Comparison of ENCODE assay signal across 9 cellular contexts in genomic region chr4:118981839-118982381, GRCh38.
A peak's percentile ranks its signal among the peaks of the same experiment; 100 is the strongest.
DNase-seq lines count a peak whose midpoint lies in the region; ATAC-seq and TF ChIP-seq lines count a peak whose summit lies in the region.
"Had no signal": no experiment of that assay in that cellular context is flagged by ENCODE, and none has a peak within 500 bp of the region (broad histone marks: within the 10 kb centered on the region; RNA-seq: fewer than 3 reads in every experiment).

No MANE protein-coding gene starts in this region.

- H3K36me3 Mint-ChIP-seq in WTC11 = no peaks in the 10 kb centered on the region
- H3K36me3 Mint-ChIP-seq: IgD-negative memory B cell had no signal

- POLR2A ChIA-PET in WTC11 (lab: Charles Lee) = no interaction called here

- ATAC-seq in GM18517 (IDR thresholded peaks at IDR 0.05; ENCODE audit: unreplicated experiment) = peak; percentile 83
- ATAC-seq in HG02981 (IDR thresholded peaks at IDR 0.05; ENCODE audit: unreplicated experiment) = peak; percentile 85
- ATAC-seq in WTC11 = peak; percentile 82
- peak; percentile 93 to 98 (median 96) for ATAC-seq in right lobe of liver

- H3K9me3 ChIP-seq in colonic mucosa (no peaks in the 10 kb centered on the region), right lobe of liver (no peaks in the 10 kb centered on the region)

- H3K27ac Mint-ChIP-seq in WTC11 = no peak overlapping the region

- no peaks in the 10 kb centered on the region for H3K27me3 ChIP-seq in colonic mucosa
- H3K27me3 ChIP-seq in right lobe of liver = no peaks in the 10 kb centered on the region

- no peak overlapping the region for H3K4me3 ChIP-seq in AG10803 (ENCODE audit: low read length)
- no peak overlapping the region for H3K4me3 ChIP-seq in colonic mucosa
- H3K4me3 ChIP-seq in right lobe of liver = no peak overlapping the region

- H3K4me1 ChIP-seq in colonic mucosa (no peaks in the 10 kb centered on the region), right lobe of liver (no peaks in the 10 kb centered on the region)

- WGBS in right lobe of liver (ENCODE audit: insufficient coverage, low coverage, low lambda C conversion rate, missing lambda C conversion rate) = 36% methylated on average over 7 of the region's 7 CpGs

- CTCF ChIA-PET in WTC11 (lab: Charles Lee) = interaction anchor here (1.0 kb wide), 2 partner anchors 53 to 508 kb away, joined by 4 read pairs; no protein-coding TSS in a partner anchor

- peaks cover 4% of the 10 kb centered on the region for H3K36me3 ChIP-seq in colonic mucosa
- no peaks in the 10 kb centered on the region for H3K36me3 ChIP-seq in right lobe of liver

- no peaks in the 10 kb centered on the region for H3K9me3 Mint-ChIP-seq in WTC11
- H3K9me3 Mint-ChIP-seq: IgD-negative memory B cell had no signal

- TF ChIP-seq POLR2A in right lobe of liver (IDR thresholded peaks at IDR 0.05) = no peak

- intact Hi-C loops in colonic mucosa (cut with DNase I) = loop anchor here (5.0 to 10.0 kb wide), 4 partner anchors 315 to 1073 kb away; partner anchors contain the start of gene PDE5A
- intact Hi-C loops in right lobe of liver (cut with DNase I) = no loop called here

- DNase-seq in AG10803 (ENCODE audit: low read depth) (peak; percentile 96), NCI-H2107 (lab: John Stamatoyannopoulos, UW) (peak; percentile 38), WTC11 (ENCODE audit: low spot score) (peak; percentile 59), colonic mucosa (peak; percentile 69), right lobe of liver (peak in 2 of 3 donors; percentile 23 to 57)
- DNase-seq in stimulated activated CD4-positive, alpha-beta T cell treated with anti-CD3 and anti-CD28 coated beads, TNF-alpha, amount 100 ng/mL, for 24 hours (ENCODE audit: low read depth in 3 of 3) = peak; percentile 8 to 24 (median 14)

- H3K4me3 Mint-ChIP-seq in WTC11 = no peak overlapping the region
- H3K4me3 Mint-ChIP-seq: IgD-negative memory B cell had no signal

- H3K27ac ChIP-seq in colonic mucosa = no peak overlapping the region
- H3K27ac ChIP-seq in right lobe of liver = no peak overlapping the region

- H3K27me3 Mint-ChIP-seq in WTC11 (ENCODE audit: low read depth) = no peaks in the 10 kb centered on the region
- H3K27me3 Mint-ChIP-seq: IgD-negative memory B cell had no signal

- peaks cover 8% of the 10 kb centered on the region for H3K4me1 Mint-ChIP-seq in WTC11

- TF ChIP-seq CTCF in AG10803 (conservative IDR thresholded peaks at IDR 0.05; ENCODE audit: low read length) (peak; percentile 87), WTC11 (IDR thresholded peaks at IDR 0.05) (peak; percentile 36; the same call in 1 of the 2 replicates), colonic mucosa (IDR thresholded peaks at IDR 0.05) (peak; percentile 56), right lobe of liver (IDR thresholded peaks at IDR 0.05) (peak; percentile 69 to 87 (median 74))

- H3K9ac ChIP-seq in colonic mucosa (ENCODE audit: low read depth in 2 of 2, low read length in 2 of 2) = no peak overlapping the region

TF ChIP-seq in WTC11, 78 proteins besides CTCF, POLR2A, EP300 and RAD21:
- TF ChIP-seq IRF1 (CRISPR knock-in tag; IDR thresholded peaks at IDR 0.05) (no peak), IRF2 (CRISPR knock-in tag; IDR thresholded peaks at IDR 0.05; ENCODE audit: borderline replicate concordance, low read depth) (no peak), NR1H2 (CRISPR knock-in tag; IDR thresholded peaks at IDR 0.05) (no peak), ZNF416 (CRISPR knock-in tag; IDR thresholded peaks at IDR 0.05) (no peak), SMAD3 (CRISPR knock-in tag; IDR thresholded peaks at IDR 0.05; ENCODE audit: borderline replicate concordance) (no peak), ZNF263 (CRISPR knock-in tag; IDR thresholded peaks at IDR 0.05; ENCODE audit: low read depth) (no peak), STAT6 (CRISPR knock-in tag; conservative IDR thresholded peaks at IDR 0.05; ENCODE audit: low read depth) (no peak)

Comparison
In these comparisons a context has a peak if more than half of its experiments do, and no peak if none do; other contexts are left out.
1. DNase-seq: peak in every context shown above with its lines; median percentile 96 in AG10803; 69 in colonic mucosa; 59 in WTC11; 40 in right lobe of liver; 38 in NCI-H2107; 14 in stimulated activated CD4-positive, alpha-beta T cell treated with anti-CD3 and anti-CD28 coated beads, TNF-alpha, amount 100 ng/mL, for 24 hours.
2. CTCF ChIP-seq: peak in every context shown above with its lines; median percentile 87 in AG10803; 74 in right lobe of liver; 56 in colonic mucosa; 36 in WTC11.